Comparison of ENCODE assay signal across 9 cellular contexts in the genomic region with DNA sequence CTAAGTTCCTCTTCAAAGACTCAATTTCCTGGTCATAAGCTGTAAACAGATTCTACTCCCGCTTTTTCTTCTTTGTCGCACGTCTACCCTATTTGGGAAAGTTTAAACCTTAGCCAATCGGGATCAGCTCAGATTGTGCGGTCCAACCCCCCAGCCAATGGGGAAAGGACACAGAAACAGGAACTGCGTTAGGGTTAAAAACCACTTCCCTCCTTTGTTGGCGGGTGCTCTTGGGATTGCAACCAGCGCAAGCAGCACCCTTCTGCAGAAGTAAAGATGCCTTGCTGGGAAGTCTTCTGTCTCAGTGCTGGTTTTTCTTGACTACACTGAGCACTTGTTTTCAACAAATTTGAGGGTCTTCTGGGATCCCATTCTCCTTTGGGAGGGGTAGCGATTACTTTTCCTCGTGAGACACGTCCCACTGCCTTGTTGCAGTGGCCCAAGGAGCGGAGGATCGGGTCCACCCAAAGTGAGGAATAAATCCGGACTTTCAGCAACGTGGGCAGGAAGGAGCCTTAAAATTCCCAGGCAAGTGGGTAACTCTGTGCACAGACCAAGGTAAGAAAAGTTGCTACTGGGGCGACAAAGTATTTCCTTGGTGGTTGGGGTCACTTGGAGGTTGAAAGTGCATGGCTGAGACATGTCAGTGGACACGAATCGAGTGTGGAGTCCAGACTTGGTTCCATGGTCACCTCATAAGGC. TPM values are rescaled to one million over a fixed set of nuclear protein-coding genes. Genes with fewer than 3 reads are reported as not detected.
DNase-seq lines count a peak whose midpoint lies in the region; ATAC-seq, FAIRE-seq and TF ChIP-seq lines count a peak whose summit lies in the region.
"Had no signal": no experiment of that assay in that cellular context is flagged by ENCODE, and none has a peak within 500 bp of the region (broad histone marks: within the 10 kb centered on the region; RNA-seq: fewer than 3 reads in every experiment).

No MANE protein-coding gene starts in this region.

- 93 to 97% (median 94%) methylated on average over 18 of the region's 18 CpGs for WGBS in adrenal gland, 4 donors
- 93% methylated on average over 16 of the region's 18 CpGs for WGBS in right lobe of liver (ENCODE audit: insufficient coverage, low coverage, low lambda C conversion rate, missing lambda C conversion rate)
- 94 to 96% methylated on average over 18 of the region's 18 CpGs for WGBS in tibial nerve, 2 donors

- peaks cover 36% of the 10 kb centered on the region for H3K36me3 Mint-ChIP-seq in activated CD8-positive, alpha-beta memory T cell treated with anti-CD3 and anti-CD28 coated beads, Interleukin-2, amount 10 ng/mL, durations not matched to agents 7 days and 5 days

- TF ChIP-seq CTCF in adrenal gland (IDR thresholded peaks at IDR 0.05) (no peak), right lobe of liver (IDR thresholded peaks at IDR 0.05) (no peak), tibial nerve (IDR thresholded peaks at IDR 0.05) (no peak)

- H3K9me3 ChIP-seq in adrenal gland (replicated peaks in 1 of 3) (peaks cover 0 to 9% (median 0%) of the 10 kb centered on the region in 3 donors), right lobe of liver (no peaks in the 10 kb centered on the region), tibial nerve (peaks cover 0 to 23% (median 0%) of the 10 kb centered on the region in 4 donors)

- TF ChIP-seq POLR2A in adrenal gland (IDR thresholded peaks at IDR 0.05) (no peak), right lobe of liver (IDR thresholded peaks at IDR 0.05) (no peak), tibial nerve (IDR thresholded peaks at IDR 0.05) (no peak)

- intact Hi-C loops in adrenal gland (cut with DNase I) = loop anchor here in 1 of 2 donors (5.0 kb wide), 1 partner anchor 35 kb away; no protein-coding TSS in a partner anchor
- intact Hi-C loops in right lobe of liver (cut with DNase I) = no loop called here

- peaks cover 40% of the 10 kb centered on the region for H3K4me1 Mint-ChIP-seq in activated CD8-positive, alpha-beta memory T cell treated with anti-CD3 and anti-CD28 coated beads, Interleukin-2, amount 10 ng/mL, durations not matched to agents 7 days and 5 days

- H3K27me3 ChIP-seq in adrenal gland = no peaks in the 10 kb centered on the region
- H3K27me3 ChIP-seq in right lobe of liver = no peaks in the 10 kb centered on the region
- no peaks in the 10 kb centered on the region for H3K27me3 ChIP-seq in tibial nerve

- no peak for TF ChIP-seq EP300 in tibial nerve (IDR thresholded peaks at IDR 0.05)

- CTCF ChIA-PET in activated CD8-positive, alpha-beta memory T cell treated with anti-CD3 and anti-CD28 coated beads, Interleukin-2, amount 10 ng/mL, durations not matched to agents 7 days and 5 days (lab: Charles Lee) = interaction anchor here (2.3 kb wide), 1 partner anchor 46 kb away, joined by 8 read pairs; no protein-coding TSS in a partner anchor

- no peak for ATAC-seq in activated CD8-positive, alpha-beta memory T cell treated with anti-CD3 and anti-CD28 coated beads, Interleukin-2, amount 10 ng/mL, durations not matched to agents 7 days and 5 days
- ATAC-seq in right lobe of liver = no peak

- no peak for FAIRE-seq in RCC 7860 (lab: Jason Lieb, UNC)
- FAIRE-seq: D721Med had no signal

- H3K4me3 ChIP-seq in adrenal gland = peak overlapping the region in 1 of 4 donors; percentile 96
- peak overlapping the region in 1 of 3 donors; percentile 63 for H3K4me3 ChIP-seq in right lobe of liver
- peak overlapping the region in 2 of 4 donors; percentile 55 to 93 for H3K4me3 ChIP-seq in tibial nerve

- peaks cover 15% of the 10 kb centered on the region for H3K9me3 Mint-ChIP-seq in activated CD8-positive, alpha-beta memory T cell treated with anti-CD3 and anti-CD28 coated beads, Interleukin-2, amount 10 ng/mL, durations not matched to agents 7 days and 5 days (ENCODE audit: low read depth)

- DNase-seq in activated CD8-positive, alpha-beta memory T cell treated with anti-CD3 and anti-CD28 coated beads, Interleukin-2, amount 10 ng/mL, durations not matched to agents 7 days and 5 days = no peak
- no peak for DNase-seq in activated CD8-positive, alpha-beta memory T cell treated with anti-CD3 and anti-CD28 coated beads for 24 hours
- DNase-seq in adrenal gland (no peak), right lobe of liver (no peak), tibial nerve (ENCODE audit: low spot score in 2 of 2) (no peak), mucosa of gallbladder (ENCODE audit: low spot score) (no peak), AG20443 (ENCODE audit: low spot score) (no peak), RCC 7860 (ENCODE audit: low spot score) (no peak)

- peaks cover 17 to 29% of the 10 kb centered on the region in 2 donors for H3K4me1 ChIP-seq in adrenal gland (replicated peaks in 1 of 2)
- peaks cover 0 to 21% (median 0%) of the 10 kb centered on the region in 4 donors for H3K4me1 ChIP-seq in right lobe of liver
- H3K4me1 ChIP-seq in tibial nerve = peaks cover 0 to 34% (median 21%) of the 10 kb centered on the region in 4 donors

- H3K4me3 Mint-ChIP-seq in activated CD8-positive, alpha-beta memory T cell treated with anti-CD3 and anti-CD28 coated beads, Interleukin-2, amount 10 ng/mL, durations not matched to agents 7 days and 5 days = peak overlapping the region; percentile 56

- H3K27ac ChIP-seq in adrenal gland (peak overlapping the region in 3 of 5 donors; percentile 84 to 93 (median 85)), right lobe of liver (peak overlapping the region in 2 of 3 donors; percentile 74 to 92), tibial nerve (peak overlapping the region; percentile 90 to 97 (median 96))

- H3K36me3 ChIP-seq in adrenal gland (replicated peaks in 1 of 2) (peaks cover 0 to 15% of the 10 kb centered on the region in 2 donors), right lobe of liver (peaks cover 0 to 11% (median 0%) of the 10 kb centered on the region in 4 donors), tibial nerve (peaks cover 5 to 23% (median 5%) of the 10 kb centered on the region in 3 donors)

- peak overlapping the region; percentile 86 for H3K27ac Mint-ChIP-seq in activated CD8-positive, alpha-beta memory T cell treated with anti-CD3 and anti-CD28 coated beads, Interleukin-2, amount 10 ng/mL, durations not matched to agents 7 days and 5 days

- no peaks in the 10 kb centered on the region for H3K27me3 Mint-ChIP-seq in activated CD8-positive, alpha-beta memory T cell treated with anti-CD3 and anti-CD28 coated beads, Interleukin-2, amount 10 ng/mL, durations not matched to agents 7 days and 5 days

RNA-seq across cellular contexts. Expression of gene YPEL3, which starts 1.0 kb away (rescaled TPM):
- 10 to 100 TPM; 47.2 to 47.8 TPM for total RNA-seq in activated CD8-positive, alpha-beta memory T cell treated with anti-CD3 and anti-CD28 coated beads, Interleukin-2, amount 10 ng/mL, durations not matched to agents 7 days and 5 days
- total RNA-seq in adrenal gland (100 to 1,000 TPM in 4 of 8 donors, 10 to 100 TPM in 4; 18.9 to 210 (median 94.5) TPM), right lobe of liver (10 to 100 TPM; 13.5 to 46.5 (median 21.9) TPM), tibial nerve (100 to 1,000 TPM in 2 of 4 donors, 10 to 100 TPM in 2; 81.9 to 197 (median 122) TPM), mucosa of gallbladder (81.7 TPM)
- polyA plus RNA-seq in adrenal gland = 100 to 1,000 TPM in 2 of 3 donors, 10 to 100 TPM in 1; 14.6 to 454 (median 310) TPM

RNA-seq across cellular contexts. Expression of gene TBX6, which starts 5.3 kb away (rescaled TPM):
- 1 to 10 TPM; 2.0 to 2.9 TPM for total RNA-seq in activated CD8-positive, alpha-beta memory T cell treated with anti-CD3 and anti-CD28 coated beads, Interleukin-2, amount 10 ng/mL, durations not matched to agents 7 days and 5 days
- total RNA-seq in adrenal gland = 1 to 10 TPM; 1.1 to 3.4 (median 2.4) TPM
- 1 to 10 TPM in 2 of 3 donors, under 1 TPM in 1; 0.22 to 5.1 (median 1.9) TPM for polyA plus RNA-seq in adrenal gland
- total RNA-seq in right lobe of liver = under 1 TPM; 0.37 to 0.68 (median 0.42) TPM
- 1 to 10 TPM in 1 of 4 donors, under 1 TPM in 2, not detected in 1; 0.66 to 1.5 (median 0.84) TPM for total RNA-seq in tibial nerve
- 3.7 TPM for total RNA-seq in mucosa of gallbladder

RNA-seq across cellular contexts. Expression of gene GDPD3, which starts 16.3 kb away (rescaled TPM):
- total RNA-seq in activated CD8-positive, alpha-beta memory T cell treated with anti-CD3 and anti-CD28 coated beads, Interleukin-2, amount 10 ng/mL, durations not matched to agents 7 days and 5 days = 10 to 100 TPM in 1 of 2 experiments, 1 to 10 TPM in 1; 8.1 to 19.5 TPM
- total RNA-seq in adrenal gland = 1 to 10 TPM in 5 of 8 donors, under 1 TPM in 2, not detected in 1; 0.78 to 9.0 (median 2.8) TPM
- 10 to 100 TPM in 1 of 3 donors, 1 to 10 TPM in 2; 1.0 to 17.6 (median 5.8) TPM for polyA plus RNA-seq in adrenal gland
- total RNA-seq in right lobe of liver = 1 to 10 TPM in 4 of 6 experiments, under 1 TPM in 1, not detected in 1; 0.19 to 2.3 (median 2.3) TPM
- 1 to 10 TPM; 2.8 to 5.2 (median 4.6) TPM for total RNA-seq in tibial nerve
- 11.2 TPM for total RNA-seq in mucosa of gallbladder

RNA-seq across cellular contexts. Expression of gene PPP4C, which starts 21.2 kb away (rescaled TPM):
- total RNA-seq in activated CD8-positive, alpha-beta memory T cell treated with anti-CD3 and anti-CD28 coated beads, Interleukin-2, amount 10 ng/mL, durations not matched to agents 7 days and 5 days = 100 to 1,000 TPM; 149 to 161 TPM
- 100 to 1,000 TPM in 3 of 8 donors, 10 to 100 TPM in 5; 44.5 to 136 (median 80.8) TPM for total RNA-seq in adrenal gland
- 10 to 100 TPM; 39.2 to 93.0 (median 87.1) TPM for polyA plus RNA-seq in adrenal gland
- total RNA-seq in right lobe of liver = 10 to 100 TPM; 43.1 to 59.7 (median 47.0) TPM
- total RNA-seq in tibial nerve = 10 to 100 TPM; 21.1 to 54.3 (median 34.3) TPM
- total RNA-seq in mucosa of gallbladder = 95.3 TPM

RNA-seq across cellular contexts. Expression of gene MAPK3, which starts 26.0 kb away (rescaled TPM):
- total RNA-seq in activated CD8-positive, alpha-beta memory T cell treated with anti-CD3 and anti-CD28 coated beads, Interleukin-2, amount 10 ng/mL, durations not matched to agents 7 days and 5 days = 10 to 100 TPM; 67.1 to 95.1 TPM
- total RNA-seq in adrenal gland (100 to 1,000 TPM in 4 of 8 donors, 10 to 100 TPM in 4; 85.0 to 129 (median 103) TPM), right lobe of liver (10 to 100 TPM in 5 of 6 experiments, 1 to 10 TPM in 1; 7.4 to 24.1 (median 16.0) TPM), tibial nerve (10 to 100 TPM; 65.5 to 93.0 (median 79.5) TPM), mucosa of gallbladder (109 TPM)
- 100 to 1,000 TPM in 1 of 3 donors, 10 to 100 TPM in 2; 53.2 to 133 (median 66.0) TPM for polyA plus RNA-seq in adrenal gland
